ENCODE assay signal across 12 cellular contexts in the genomic region with DNA sequence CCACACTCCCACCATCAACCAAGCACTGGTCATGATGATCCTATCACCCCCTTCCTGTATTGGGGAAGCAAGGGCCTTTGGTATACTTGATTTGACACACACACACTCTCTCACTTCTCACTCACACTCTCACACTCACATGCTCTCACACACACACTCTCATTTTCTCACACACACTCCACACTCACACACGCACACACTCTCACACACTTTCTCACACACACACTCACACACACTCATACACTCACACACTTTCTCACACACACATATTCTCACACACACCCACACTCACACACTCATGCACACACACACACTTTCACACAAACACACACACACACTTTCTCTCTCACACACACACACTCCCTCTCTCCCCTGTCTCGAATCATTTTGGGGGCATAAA. TPM values are rescaled to one million over a fixed set of nuclear protein-coding genes. Genes with fewer than 3 reads are reported as not detected.
DNase-seq lines count a peak whose midpoint lies in the region; ATAC-seq, FAIRE-seq and TF ChIP-seq lines count a peak whose summit lies in the region.
"Had no signal": no experiment of that assay in that cellular context is flagged by ENCODE, and none has a peak within 500 bp of the region (broad histone marks: within the 10 kb centered on the region; RNA-seq: fewer than 3 reads in every experiment).

No MANE protein-coding gene starts in this region.

- H3K9ac ChIP-seq in IMR-90 (ENCODE audit: low read depth, low read length), result no peak overlapping the region
- H3K9ac ChIP-seq in astrocyte (ENCODE audit: low read length), result no peak overlapping the region

- WGBS in IMR-90 (ENCODE audit: extremely low coverage in 2 of 2, insufficient read length in 1 of 2), 2 experiments, result 100% methylated on average over 1 to 2 of the region's 2 CpGs
- 90 to 92% methylated on average over 2 of the region's 2 CpGs for WGBS in aorta, 2 donors

- H2BK5ac ChIP-seq in IMR-90 (ENCODE audit: low read depth, low read length, poor library complexity, severe bottlenecking), result peak overlapping the region; percentile 77

- peak overlapping the region; percentile 71; a peak in 2 of 4 replicates for H4K8ac ChIP-seq in IMR-90 (ENCODE audit: low read depth in 2 of 2, low read length in 2 of 2)

- H4K5ac ChIP-seq in IMR-90 (ENCODE audit: low read depth, low read length), result peak overlapping the region; percentile 37; the same call in 1 of the 2 replicates

- H2BK15ac ChIP-seq in IMR-90 (ENCODE audit: low read depth, low read length), result peak overlapping the region; percentile 99

- H2BK20ac ChIP-seq in IMR-90 (ENCODE audit: low read depth, low read length), result peak overlapping the region; percentile 69; the same call in 1 of the 2 replicates

- H4K20me1 ChIP-seq in IMR-90 (ENCODE audit: insufficient read depth, low read length) (peaks cover 25% of the 10 kb centered on the region), astrocyte (ENCODE audit: insufficient read depth, low read length) (no peaks in the 10 kb centered on the region)

- H3K18ac ChIP-seq in IMR-90 (ENCODE audit: low read depth, low read length), result peak overlapping the region; percentile 1; the same call in 1 of the 2 replicates

- peaks cover 15% of the 10 kb centered on the region for H3K9me1 ChIP-seq in IMR-90 (ENCODE audit: insufficient read depth, low read length)

- H3K4me2 ChIP-seq in IMR-90 (ENCODE audit: low read depth, low read length) (no peak overlapping the region), astrocyte (ENCODE audit: low read length) (no peak overlapping the region)

- H3K9me3 Mint-ChIP-seq in CD4-positive, CD25-positive, alpha-beta regulatory T cell, result peaks cover 0 to 6% (median 0%) of the 10 kb centered on the region in 7 donors
- H3K9me3 Mint-ChIP-seq in astrocyte (ENCODE audit: unreplicated experiment) (no peaks in the 10 kb centered on the region), natural killer cell (no peaks in the 10 kb centered on the region)

- TF ChIP-seq POLR2A in IMR-90 (IDR thresholded peaks at IDR 0.05; ENCODE audit: low read depth, low read length), result no peak

- peaks cover 3 to 33% of the 10 kb centered on the region in 2 experiments; a peak in 3 of 4 replicates for H3K79me1 ChIP-seq in IMR-90 (ENCODE audit: low read depth in 1 of 2, low read length in 2 of 2)

- H3K79me2 ChIP-seq in astrocyte (ENCODE audit: insufficient read depth, low read length), result no peaks in the 10 kb centered on the region

- H2AK9ac ChIP-seq in IMR-90 (replicated peaks; ENCODE audit: low read depth, low read length, poor library complexity), result no peak overlapping the region

- POLR2A ChIA-PET in IMR-90 (lab: Charles Lee; ENCODE audit: unreplicated experiment), result no interaction called here

- H3K36me3 ChIP-seq in CD4-positive, CD25-positive, alpha-beta regulatory T cell (ENCODE audit: control insufficient read depth, insufficient read depth, low read length), result peaks cover 65% of the 10 kb centered on the region
- H3K36me3 ChIP-seq in IMR-90 (ENCODE audit: control insufficient read depth, insufficient read depth, low read length) (peaks cover 71% of the 10 kb centered on the region), astrocyte (ENCODE audit: insufficient read depth, low read length) (no peaks in the 10 kb centered on the region), aorta (ENCODE audit: control insufficient read depth in 1 of 2, insufficient read depth in 2 of 2, low read length in 1 of 2) (peaks cover 0 to 3% of the 10 kb centered on the region in 2 donors)

- CTCF ChIA-PET in IMR-90 (lab: Yijun Ruan, JAX), result no interaction called here

- H3K27me3 ChIP-seq in CD4-positive, CD25-positive, alpha-beta regulatory T cell (ENCODE audit: control insufficient read depth, insufficient read depth, low read length), result no peaks in the 10 kb centered on the region
- H3K27me3 ChIP-seq in IMR-90 (ENCODE audit: control insufficient read depth, insufficient read depth, low read length), result no peaks in the 10 kb centered on the region
- H3K27me3 ChIP-seq in astrocyte (ENCODE audit: insufficient read depth, low read length), result no peaks in the 10 kb centered on the region
- no peaks in the 10 kb centered on the region for H3K27me3 ChIP-seq in aorta (ENCODE audit: control insufficient read depth in 1 of 2, insufficient read depth in 2 of 2, low read length in 1 of 2)
- H3K27me3 ChIP-seq: body of pancreas had no signal

- peaks cover 76% of the 10 kb centered on the region for H3K36me3 Mint-ChIP-seq in CD4-positive, CD25-positive, alpha-beta regulatory T cell
- H3K36me3 Mint-ChIP-seq in astrocyte (ENCODE audit: low read depth, unreplicated experiment) (no peaks in the 10 kb centered on the region), natural killer cell (no peaks in the 10 kb centered on the region)

- H2AK5ac ChIP-seq in IMR-90 (ENCODE audit: low read depth, low read length), result peak overlapping the region; percentile 99

- peaks cover 71% of the 10 kb centered on the region for H3K4me1 ChIP-seq in CD4-positive, CD25-positive, alpha-beta regulatory T cell (ENCODE audit: control insufficient read depth, insufficient read depth, low read length, poor library complexity, severe bottlenecking)
- H3K4me1 ChIP-seq in IMR-90 (ENCODE audit: control insufficient read depth, insufficient read depth, low read length) (peaks cover 17% of the 10 kb centered on the region), astrocyte (ENCODE audit: insufficient read depth, low read length) (peaks cover 16% of the 10 kb centered on the region), aorta (ENCODE audit: control insufficient read depth in 1 of 2, insufficient read depth in 2 of 2, low read length in 2 of 2) (peaks cover 0 to 3% of the 10 kb centered on the region in 2 donors)
- H3K4me1 ChIP-seq: body of pancreas had no signal

- no peak for TF ChIP-seq RAD21 in IMR-90 (IDR thresholded peaks at IDR 0.05; ENCODE audit: low read length)

- no peak for FAIRE-seq in astrocyte (lab: Jason Lieb, UNC)

- peak overlapping the region; percentile 64 for H3K14ac ChIP-seq in IMR-90 (replicated peaks; ENCODE audit: low read depth, low read length)

- H3K23ac ChIP-seq in IMR-90 (ENCODE audit: low read depth, low read length), result peak overlapping the region; percentile 49; the same call in 1 of the 2 replicates

- H3K4ac ChIP-seq in IMR-90 (ENCODE audit: low read depth, low read length), result peak overlapping the region; percentile 28

- no TSS peak for BruUV-seq in IMR-90 (replicated peaks; lab: Mats Ljungman, UMichigan)

- no peak overlapping the region for H3K56ac ChIP-seq in IMR-90 (ENCODE audit: extremely low read depth, insufficient read depth, low read length)

- H3K4me3 Mint-ChIP-seq in CD4-positive, CD25-positive, alpha-beta regulatory T cell, result peak overlapping the region; percentile 93 to 99 (median 97)
- H3K4me3 Mint-ChIP-seq in astrocyte (ENCODE audit: unreplicated experiment), result no peak overlapping the region
- peak overlapping the region; percentile 55 for H3K4me3 Mint-ChIP-seq in natural killer cell

- peak overlapping the region; percentile 90 for H3K4me3 ChIP-seq in CD4-positive, CD25-positive, alpha-beta regulatory T cell (ENCODE audit: low read depth, low read length)
- H3K4me3 ChIP-seq in IMR-90 (ENCODE audit: insufficient read depth, low read depth, low read length) (no peak overlapping the region), astrocyte (ENCODE audit: insufficient read depth, low read depth, low read length) (no peak overlapping the region), aorta (ENCODE audit: low read length in 2 of 2) (no peak overlapping the region)
- H3K4me3 ChIP-seq: body of pancreas had no signal

- peaks cover 43 to 92% (median 74%) of the 10 kb centered on the region in 4 donors for H3K4me1 Mint-ChIP-seq in CD4-positive, CD25-positive, alpha-beta regulatory T cell
- peaks cover 6% of the 10 kb centered on the region for H3K4me1 Mint-ChIP-seq in astrocyte (ENCODE audit: low read depth, unreplicated experiment)
- peaks cover 51 to 54% of the 10 kb centered on the region in 2 donors for H3K4me1 Mint-ChIP-seq in natural killer cell

- no peak overlapping the region for H2AFZ ChIP-seq in IMR-90 (replicated peaks; ENCODE audit: low read length, poor library complexity)
- no peak overlapping the region for H2AFZ ChIP-seq in astrocyte (ENCODE audit: low read depth, low read length)

- peak overlapping the region; percentile 94 for H3K27ac ChIP-seq in CD4-positive, CD25-positive, alpha-beta regulatory T cell (ENCODE audit: insufficient read depth, low read length, poor library complexity, severe bottlenecking)
- peak overlapping the region; percentile 4; the same call in 1 of the 2 replicates for H3K27ac ChIP-seq in IMR-90 (ENCODE audit: insufficient read depth, low read length)
- peak overlapping the region; percentile 32 for H3K27ac ChIP-seq in astrocyte (ENCODE audit: low read depth, low read length)
- H3K27ac ChIP-seq in aorta (ENCODE audit: low read depth in 1 of 2, low read length in 2 of 2), result peak overlapping the region in 1 of 2 donors; percentile 71

- no peak overlapping the region for H4K91ac ChIP-seq in IMR-90 (ENCODE audit: insufficient read depth, low read depth, low read length)

- H2BK120ac ChIP-seq in IMR-90 (ENCODE audit: low read depth, low read length), result peak overlapping the region; percentile 52; the same call in 1 of the 2 replicates

- H3K9me3 ChIP-seq in CD4-positive, CD25-positive, alpha-beta regulatory T cell (ENCODE audit: control insufficient read depth in 2 of 2, low read length in 2 of 2), result no peaks in the 10 kb centered on the region
- H3K9me3 ChIP-seq in IMR-90 (ENCODE audit: control insufficient read depth, insufficient read depth, low read length) (no peaks in the 10 kb centered on the region), astrocyte (ENCODE audit: insufficient read depth, low read depth, low read length) (no peaks in the 10 kb centered on the region), aorta (ENCODE audit: control insufficient read depth, low read length) (no peaks in the 10 kb centered on the region)
- H3K9me3 ChIP-seq: body of pancreas had no signal

- no peak for DNase-seq in CD4-positive, CD25-positive, alpha-beta regulatory T cell
- DNase-seq in IMR-90, result no peak
- no peak for DNase-seq in astrocyte (ENCODE audit: low read depth)
- no peak for DNase-seq in natural killer cell
- DNase-seq in NCI-H1048 (lab: John Stamatoyannopoulos, UW), result no peak
- DNase-seq in left lobe of liver (ENCODE audit: low spot score), result no peak
- no peak for DNase-seq in aorta
- DNase-seq in SHP77 treated with DMSO at 0.1 percent for 48 hours (lab: John Stamatoyannopoulos, UW), result no peak
- DNase-seq: body of pancreas; COR-L47; NCI-H1417; stimulated activated CD4-positive, alpha-beta T cell treated with anti-CD3 and anti-CD28 coated beads, Interleukin-4, amount 100 ng/mL, for 4 hours had no signal

- TF ChIP-seq CTCF in IMR-90 (conservative IDR thresholded peaks at IDR 0.05; ENCODE audit: low read depth, low read length) (no peak), astrocyte (IDR thresholded peaks at IDR 0.05; ENCODE audit: insufficient read depth, low read depth, low read length) (no peak), natural killer cell (IDR thresholded peaks at IDR 0.05) (no peak)

- intact Hi-C loops in IMR-90 (cut with micrococcal nuclease), result no loop called here
- intact Hi-C loops in natural killer cell (cut with micrococcal nuclease), result loop anchor here (1.0 to 2.0 kb wide), 2 partner anchors 9 to 27 kb away; partner anchors contain the start of gene RGCC
- intact Hi-C loops in aorta (cut with DNase I), result loop anchor here in 1 of 2 donors (10.0 kb wide), 1 partner anchor 179 kb away; no protein-coding TSS in a partner anchor

- ATAC-seq in CD4-positive, CD25-positive, alpha-beta regulatory T cell (ENCODE audit: low read depth in 2 of 2), result no peak
- no peak for ATAC-seq in IMR-90 (ENCODE audit: low read depth)
- ATAC-seq in natural killer cell, result peak in 2 of 3 donors; percentile 4 to 5
- ATAC-seq in left lobe of liver, result no peak
- no peak for ATAC-seq in aorta (ENCODE audit: low FRiP score)
- ATAC-seq: body of pancreas had no signal

- dilution Hi-C loops in IMR-90 (cut with HindIII; ENCODE audit: low sequenced_read_pairs, unreplicated experiment), result no loop called here

- H3K27me3 Mint-ChIP-seq in CD4-positive, CD25-positive, alpha-beta regulatory T cell, result peaks cover 9% of the 10 kb centered on the region
- H3K27me3 Mint-ChIP-seq in astrocyte (ENCODE audit: low read depth, unreplicated experiment) (peaks cover 5% of the 10 kb centered on the region), natural killer cell (ENCODE audit: low read depth in 2 of 2) (no peaks in the 10 kb centered on the region)

- in situ Hi-C loops in IMR-90 (cut with MboI; ENCODE audit: low sequenced_read_pairs), result loop anchor here (25.0 kb wide), 1 partner anchor 171 kb away; no protein-coding TSS in a partner anchor

- peak overlapping the region; percentile 96 to 100 (median 98) for H3K27ac Mint-ChIP-seq in CD4-positive, CD25-positive, alpha-beta regulatory T cell
- no peak overlapping the region for H3K27ac Mint-ChIP-seq in astrocyte (ENCODE audit: unreplicated experiment)
- H3K27ac Mint-ChIP-seq in natural killer cell, result peak overlapping the region; percentile 85 to 95

RNA-seq across cellular contexts. Expression of gene RGCC, which starts 8.6 kb away (rescaled TPM):
- 370 TPM for total RNA-seq in CD4-positive, CD25-positive, alpha-beta regulatory T cell
- polyA plus RNA-seq in CD4-positive, CD25-positive, alpha-beta regulatory T cell, result 100 to 1,000 TPM; 101 to 179 (median 128) TPM
- total RNA-seq in IMR-90 (2012; rRNA removed) (6.1 and 7.5 TPM in 2 replicates), astrocyte (0.82 and 1.2 TPM in 2 replicates), natural killer cell (100 to 1,000 TPM in 1 of 3 donors, 10 to 100 TPM in 2; 61.7 to 306 (median 85.4) TPM), left lobe of liver (0.88 TPM), aorta (10 to 100 TPM; 19.3 to 66.2 TPM)
- polyA plus RNA-seq in IMR-90 (2012; rRNA removed) (7.6 and 10.6 TPM in 2 replicates), aorta (10 to 100 TPM; 10.3 to 26.0 TPM)
- 4.6 and 11.3 TPM in 2 replicates for polyA plus RNA-seq in IMR-90 (2012; cell fraction: cytosol; rRNA removed)
- 6.4 and 25.4 TPM in 2 replicates for polyA plus RNA-seq in IMR-90 (2012; cell fraction: nucleus; rRNA removed; ENCODE audit: low replicate concordance)

Comparison
In these comparisons a context has a peak if more than half of its experiments do, and no peak if none do; other contexts are left out.
1. ATAC-seq: peak in natural killer cell (2 of 3); none in CD4-positive, CD25-positive, alpha-beta regulatory T cell (0 of 2), IMR-90 (single experiment), left lobe of liver (single experiment) and aorta (single experiment).